In the genomic region with DNA sequence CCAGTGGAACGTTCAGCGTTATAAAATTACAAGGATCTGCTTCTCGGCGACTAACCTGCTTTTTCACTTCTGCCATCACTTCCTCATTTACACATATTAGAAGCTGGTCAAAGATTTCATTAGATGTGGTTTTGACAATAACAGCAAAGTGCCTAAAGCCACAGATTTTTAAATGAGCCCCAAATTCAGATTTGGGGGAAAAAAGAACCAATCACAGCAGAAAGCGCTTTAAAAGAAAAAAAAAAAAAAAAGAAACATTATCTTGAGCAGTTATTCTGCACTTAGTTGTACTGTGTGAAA, we compare ENCODE assay signal across 11 cellular contexts.
A peak's percentile ranks its signal among the peaks of the same experiment; 100 is the strongest.
DNase-seq lines count a peak whose midpoint lies in the region; ATAC-seq and TF ChIP-seq lines count a peak whose summit lies in the region.
"Had no signal": no experiment of that assay in that cellular context is flagged by ENCODE, and none has a peak within 500 bp of the region (broad histone marks: within the 10 kb centered on the region; RNA-seq: fewer than 3 reads in every experiment).

No MANE protein-coding gene starts in this region.

- H3K9me3 ChIP-seq in heart right ventricle (no peaks in the 10 kb centered on the region), upper lobe of left lung (no peaks in the 10 kb centered on the region)

- in situ Hi-C loops in KBM-7 (cut with MboI; ENCODE audit: low pct_unique_long_range_greater_than_20kb, low sequenced_read_pairs), result loop anchor here (25.0 kb wide), 1 partner anchor 367 kb away; no protein-coding TSS in a partner anchor

- H3K27ac ChIP-seq in heart right ventricle (peak overlapping the region; percentile 73 to 92 (median 80)), upper lobe of left lung (peak overlapping the region; percentile 71 to 80 (median 74))
- H3K27ac ChIP-seq: cardiac muscle cell had no signal

- peak in 1 of 8 donors; percentile 2 for ATAC-seq in heart right ventricle
- ATAC-seq in upper lobe of left lung (ENCODE audit: low FRiP score in 2 of 2), result no peak
- no peak for ATAC-seq in stimulated activated naive CD8-positive, alpha-beta T cell treated with anti-CD3 and anti-CD28 coated beads, Interleukin-15, Interleukin-2, amounts not matched to agents 100 U/mL and 50 U/mL, for 24 hours

- no peaks in the 10 kb centered on the region for H3K36me3 ChIP-seq in heart right ventricle
- H3K36me3 ChIP-seq in upper lobe of left lung, result no peaks in the 10 kb centered on the region
- H3K36me3 ChIP-seq: cardiac muscle cell had no signal

- intact Hi-C loops in heart right ventricle (cut with DNase I) (loop anchor here in 7 of 10 donors (2.0 to 10.0 kb wide), 7 partner anchors 87 to 442 kb away; partner anchors contain the start of gene TCF4 (in 4 of the 7)), cardiac septum (cut with DNase I) (loop anchor here (2.0 to 5.0 kb wide), 3 partner anchors 57 to 166 kb away; no protein-coding TSS in a partner anchor)

- TF ChIP-seq CTCF in heart right ventricle (IDR thresholded peaks at IDR 0.05), result no peak
- TF ChIP-seq CTCF in foreskin fibroblast (IDR thresholded peaks at IDR 0.05; ENCODE audit: low read depth, low read length), result no peak
- TF ChIP-seq CTCF in upper lobe of left lung (IDR thresholded peaks at IDR 0.05), result no peak

- DNase-seq in heart right ventricle, result no peak
- DNase-seq in cardiac septum (ENCODE audit: low spot score), result no peak
- DNase-seq in KBM-7, result peak; percentile 48
- no peak for DNase-seq in foreskin fibroblast
- no peak for DNase-seq in upper lobe of left lung
- DNase-seq in GDM1 (lab: John Stamatoyannopoulos, UW), result no peak
- no peak for DNase-seq in stimulated activated naive CD8-positive, alpha-beta T cell treated with anti-CD3 and anti-CD28 coated beads, Interleukin-15, Interleukin-2, amounts not matched to agents 100 U/mL and 50 U/mL, for 24 hours
- DNase-seq in mucosa of gallbladder (ENCODE audit: low spot score), result no peak
- DNase-seq: CD4-positive, CD25-positive, alpha-beta regulatory T cell; NCI-H446 treated with DMSO at 0.1 percent for 48 hours had no signal

- H3K27me3 ChIP-seq in heart right ventricle (no peaks in the 10 kb centered on the region), upper lobe of left lung (no peaks in the 10 kb centered on the region)
- H3K27me3 ChIP-seq: cardiac muscle cell had no signal

- H3K4me3 ChIP-seq in heart right ventricle, result peak overlapping the region in 9 of 10 donors; percentile 15 to 53 (median 46)
- H3K4me3 ChIP-seq in foreskin fibroblast (ENCODE audit: low read depth in 1 of 2, low read length in 2 of 2), result peak overlapping the region; percentile 25 to 64
- H3K4me3 ChIP-seq in upper lobe of left lung, result peak overlapping the region in 2 of 4 donors; percentile 21 to 23
- H3K4me3 ChIP-seq: cardiac muscle cell had no signal

- no peak for TF ChIP-seq EP300 in upper lobe of left lung (IDR thresholded peaks at IDR 0.05)

- 44 to 51% methylated on average over 5 of the region's 5 CpGs for WGBS in heart right ventricle, 2 donors
- WGBS in upper lobe of left lung, 2 donors, result 34 to 48% methylated on average over 5 of the region's 5 CpGs

- peaks cover 0 to 62% (median 40%) of the 10 kb centered on the region in 9 donors for H3K4me1 ChIP-seq in heart right ventricle
- peaks cover 0 to 32% (median 8%) of the 10 kb centered on the region in 4 donors for H3K4me1 ChIP-seq in upper lobe of left lung

- no peak for TF ChIP-seq POLR2A in upper lobe of left lung (IDR thresholded peaks at IDR 0.05)
